Comparison of ENCODE assay signal across 10 cellular contexts in the genomic region with DNA sequence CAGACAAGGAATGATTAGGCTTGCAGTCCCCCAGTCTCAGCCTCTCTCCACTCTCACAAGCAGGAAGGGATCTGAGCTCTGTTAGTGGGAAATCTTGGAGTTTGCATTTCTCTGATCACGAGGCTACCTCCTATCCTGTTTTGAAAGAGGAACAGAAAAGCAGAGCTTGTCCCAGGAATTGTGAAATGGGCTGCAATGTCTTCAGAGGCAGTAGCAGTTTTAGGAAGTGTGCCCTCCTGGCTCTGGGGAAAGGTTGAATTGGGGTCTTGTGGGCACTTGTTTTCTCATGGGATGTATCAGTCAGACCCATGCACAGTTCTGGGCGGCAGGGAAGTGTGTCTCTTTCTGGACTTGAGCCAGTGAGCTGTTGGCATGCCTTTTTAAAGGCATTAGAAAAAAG. TPM values are rescaled to one million over a fixed set of nuclear protein-coding genes. Genes with fewer than 3 reads are reported as not detected.
A peak's percentile ranks its signal among the peaks of the same experiment; 100 is the strongest.
DNase-seq lines count a peak whose midpoint lies in the region; ATAC-seq and TF ChIP-seq lines count a peak whose summit lies in the region.
"Had no signal": no experiment of that assay in that cellular context is flagged by ENCODE, and none has a peak within 500 bp of the region (broad histone marks: within the 10 kb centered on the region; RNA-seq: fewer than 3 reads in every experiment).

No MANE protein-coding gene starts in this region.

- DNase-seq in MV-4-11 (lab: John Stamatoyannopoulos, UW) (peak; percentile 97), fibroblast of peridontal ligament (ENCODE audit: extremely low read depth) (peak; percentile 57), gastrocnemius medialis (no peak), H4 (ENCODE audit: low spot score) (no peak), hepatic stellate cell (ENCODE audit: low spot score) (no peak), NCI-H2107 (lab: John Stamatoyannopoulos, UW) (no peak)
- DNase-seq: activated gamma-delta T cell treated with Interleukin-2 at 50 U/mL for 16 hours; effector memory CD4-positive, alpha-beta T cell; MG63; NK-92 treated with Interleukin-12 subunit alpha and Interleukin-12 subunit beta, amount 100 ng/mL, for 24 hours had no signal

- peak; percentile 16 to 47 for ATAC-seq in gastrocnemius medialis

- H3K4me3 ChIP-seq in gastrocnemius medialis: no peak overlapping the region
- H3K4me3 ChIP-seq: MG63 had no signal

- peak overlapping the region in 2 of 4 donors; percentile 7 to 47 for H3K27ac ChIP-seq in gastrocnemius medialis

- peaks cover 0 to 58% of the 10 kb centered on the region in 2 donors for H3K36me3 ChIP-seq in gastrocnemius medialis

- in situ Hi-C loops in gastrocnemius medialis (cut with MboI; ENCODE audit: low sequenced_read_pairs in 4 of 4): no loop called here

- H3K4me1 ChIP-seq in gastrocnemius medialis: no peaks in the 10 kb centered on the region

- H3K9me3 ChIP-seq in gastrocnemius medialis: no peaks in the 10 kb centered on the region
- H3K9me3 ChIP-seq: MG63 had no signal

- TF ChIP-seq POLR2A in gastrocnemius medialis (IDR thresholded peaks at IDR 0.05): no peak

- no peak for TF ChIP-seq CTCF in gastrocnemius medialis (IDR thresholded peaks at IDR 0.05 in 4 of 5, conservative IDR thresholded peaks at IDR 0.05 in 1 of 5)

- H3K27me3 ChIP-seq in gastrocnemius medialis: no peaks in the 10 kb centered on the region
- H3K27me3 ChIP-seq: MG63 had no signal

- intact Hi-C loops in gastrocnemius medialis (cut with DNase I; ENCODE audit: low total_unique reads): no loop called here

RNA-seq across cellular contexts. Expression of a gene that starts 22.8 kb away (rescaled TPM):
- 10 to 100 TPM in 3 of 4 donors, 1 to 10 TPM in 1; 9.4 to 27.7 (median 13.6) TPM for total RNA-seq in gastrocnemius medialis
- 59.3 and 71.5 TPM in 2 replicates for total RNA-seq in H4 (2014; rRNA removed; shearing (Covaris generic))

RNA-seq across cellular contexts. Expression of a gene that starts 33.1 kb away (rescaled TPM):
- total RNA-seq in gastrocnemius medialis: 10 to 100 TPM; 31.3 to 42.3 (median 35.3) TPM
- total RNA-seq in H4 (2014; rRNA removed; shearing (Covaris generic)): 12.7 and 22.2 TPM in 2 replicates

RNA-seq across cellular contexts. Expression of a gene that starts 33.4 kb away (rescaled TPM):
- total RNA-seq in gastrocnemius medialis: 100 to 1,000 TPM in 1 of 4 donors, 10 to 100 TPM in 3; 68.5 to 118 (median 82.6) TPM
- total RNA-seq in H4 (2014; rRNA removed; shearing (Covaris generic)): 112 and 116 TPM in 2 replicates

RNA-seq across cellular contexts. Expression of a gene that starts 42.7 kb away (rescaled TPM):
- total RNA-seq in gastrocnemius medialis: 10 to 100 TPM; 50.5 to 96.1 (median 72.4) TPM
- 36.0 and 41.6 TPM in 2 replicates for total RNA-seq in H4 (2014; rRNA removed; shearing (Covaris generic))

RNA-seq across cellular contexts. Expression of a gene that starts 45.5 kb away (rescaled TPM):
- 10 to 100 TPM; 36.7 to 45.1 (median 43.3) TPM for total RNA-seq in gastrocnemius medialis
- total RNA-seq in H4 (2014; rRNA removed; shearing (Covaris generic)): 160 and 193 TPM in 2 replicates

Comparison
In these comparisons a context has a peak if more than half of its experiments do, and no peak if none do; other contexts are left out.
1. DNase-seq: peak in MV-4-11 (single experiment) and fibroblast of peridontal ligament (single experiment); none in gastrocnemius medialis (0 of 2), H4 (single experiment), hepatic stellate cell (single experiment) and NCI-H2107 (single experiment).